8 cellular contexts compared by ENCODE assay signal in the genomic region with DNA sequence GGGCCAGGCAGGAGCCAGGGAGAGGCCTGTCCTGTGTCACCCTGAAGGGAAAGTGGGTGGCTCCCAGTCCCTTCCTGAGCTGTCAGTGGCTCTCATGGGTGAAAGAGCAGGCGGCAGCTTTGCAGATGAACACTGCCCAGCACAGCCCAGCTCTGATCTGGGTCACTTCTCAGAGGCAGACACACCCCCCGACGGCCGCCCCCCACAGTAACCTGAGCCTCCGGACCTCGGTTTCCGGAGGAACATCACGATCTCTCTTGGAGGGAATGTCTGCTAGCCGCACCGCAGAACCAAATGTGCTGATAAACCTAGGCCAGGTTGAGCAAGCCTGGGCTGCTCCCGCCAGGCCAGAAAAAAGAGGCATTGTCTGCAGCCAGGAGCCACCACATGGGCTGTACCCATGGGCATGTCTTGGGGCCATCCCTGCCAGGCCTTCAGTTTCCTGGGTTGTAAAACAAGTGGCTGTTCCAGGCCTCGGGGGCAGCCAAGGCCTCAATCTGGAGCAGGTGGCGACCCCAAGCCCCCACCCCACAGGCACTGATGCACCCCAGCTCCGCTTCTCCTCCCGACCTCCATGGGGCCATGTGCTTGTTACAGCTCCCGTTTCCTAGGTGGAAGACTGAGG. TPM values are rescaled to one million over a fixed set of nuclear protein-coding genes. Genes with fewer than 3 reads are reported as not detected.
DNase-seq lines count a peak whose midpoint lies in the region; ATAC-seq and TF ChIP-seq lines count a peak whose summit lies in the region.

No MANE protein-coding gene starts in this region.

- intact Hi-C loops in esophagus muscularis mucosa (cut with DNase I) = loop anchor here (5.0 to 10.0 kb wide), 3 partner anchors 45 to 255 kb away; no protein-coding TSS in a partner anchor

- H3K36me3 Mint-ChIP-seq in nephron (ENCODE audit: low read depth) = peaks cover 11% of the 10 kb centered on the region
- H3K36me3 Mint-ChIP-seq in activated T-helper 17 cell treated with anti-CD3 and anti-CD28 coated beads, Interleukin-2, amount 50 U/mL, for 72 hours (ENCODE audit: low read depth) = no peaks in the 10 kb centered on the region

- peaks cover 4% of the 10 kb centered on the region for H3K27me3 Mint-ChIP-seq in nephron (ENCODE audit: low read depth)
- no peaks in the 10 kb centered on the region for H3K27me3 Mint-ChIP-seq in activated T-helper 17 cell treated with anti-CD3 and anti-CD28 coated beads, Interleukin-2, amount 50 U/mL, for 72 hours

- ATAC-seq in GM21786 (IDR thresholded peaks at IDR 0.05; ENCODE audit: unreplicated experiment) (no peak), HG02973 (IDR thresholded peaks at IDR 0.05; ENCODE audit: unreplicated experiment) (no peak)
- ATAC-seq in activated T-helper 17 cell treated with anti-CD3 and anti-CD28 coated beads, Interleukin-2, amount 50 U/mL, for 72 hours (replicated peaks) = no peak

- peaks cover 93 to 100% (median 100%) of the 10 kb centered on the region in 4 donors for H3K4me1 ChIP-seq in esophagus muscularis mucosa

- H3K27me3 ChIP-seq in esophagus muscularis mucosa = no peaks in the 10 kb centered on the region

- H3K36me3 ChIP-seq in esophagus muscularis mucosa = peaks cover 0 to 6% (median 0%) of the 10 kb centered on the region in 4 donors

- no peak for TF ChIP-seq POLR2A in esophagus muscularis mucosa (IDR thresholded peaks at IDR 0.05; ENCODE audit: low read depth)

- 38% methylated on average over 11 of the region's 16 CpGs for WGBS in esophagus muscularis mucosa

- H3K27ac Mint-ChIP-seq in nephron = peak overlapping the region; percentile 86 to 94 (median 91)
- no peak overlapping the region for H3K27ac Mint-ChIP-seq in activated T-helper 17 cell treated with anti-CD3 and anti-CD28 coated beads, Interleukin-2, amount 50 U/mL, for 72 hours

- H3K4me3 Mint-ChIP-seq in nephron = peak overlapping the region; percentile 13 to 73 (median 31)
- H3K4me3 Mint-ChIP-seq in activated T-helper 17 cell treated with anti-CD3 and anti-CD28 coated beads, Interleukin-2, amount 50 U/mL, for 72 hours = no peak overlapping the region

- H3K9me3 Mint-ChIP-seq in nephron = no peaks in the 10 kb centered on the region
- no peaks in the 10 kb centered on the region for H3K9me3 Mint-ChIP-seq in activated T-helper 17 cell treated with anti-CD3 and anti-CD28 coated beads, Interleukin-2, amount 50 U/mL, for 72 hours

- peak overlapping the region; percentile 79 to 98 (median 84) for H3K27ac ChIP-seq in esophagus muscularis mucosa (replicated peaks in 1 of 4)

- no peaks in the 10 kb centered on the region for H3K9me3 ChIP-seq in esophagus muscularis mucosa

- TF ChIP-seq CTCF in esophagus muscularis mucosa (IDR thresholded peaks at IDR 0.05) = no peak
- TF ChIP-seq CTCF in nephron (IDR thresholded peaks at IDR 0.05; ENCODE audit: unreplicated experiment in 3 of 3) = no peak

- DNase-seq in AG20443 (ENCODE audit: low spot score) (peak; percentile 59), NCI-H69 (lab: John Stamatoyannopoulos, UW) (peak; percentile 55), esophagus muscularis mucosa (ENCODE audit: extremely low spot score) (peak; percentile 95)
- no peak for DNase-seq in activated CD8-positive, alpha-beta memory T cell treated with anti-CD3 and anti-CD28 coated beads, Interleukin-2, amount 50 U/mL, for 4 hours

- peaks cover 81% of the 10 kb centered on the region for H3K4me1 Mint-ChIP-seq in nephron
- peaks cover 5% of the 10 kb centered on the region for H3K4me1 Mint-ChIP-seq in activated T-helper 17 cell treated with anti-CD3 and anti-CD28 coated beads, Interleukin-2, amount 50 U/mL, for 72 hours

- TF ChIP-seq EP300 in esophagus muscularis mucosa (IDR thresholded peaks at IDR 0.05) = no peak

- no peak overlapping the region for H3K4me3 ChIP-seq in esophagus muscularis mucosa

RNA-seq across cellular contexts. Expression of a gene that starts 57.6 kb away (rescaled TPM):
- 100 to 1,000 TPM; 107 to 188 (median 131) TPM for total RNA-seq in esophagus muscularis mucosa
- 10 to 100 TPM; 72.8 to 87.8 TPM for total RNA-seq in activated T-helper 17 cell treated with anti-CD3 and anti-CD28 coated beads, Interleukin-2, amount 50 U/mL, for 72 hours
